ENCODE assay signal across 1 cellular context in the genomic region with DNA sequence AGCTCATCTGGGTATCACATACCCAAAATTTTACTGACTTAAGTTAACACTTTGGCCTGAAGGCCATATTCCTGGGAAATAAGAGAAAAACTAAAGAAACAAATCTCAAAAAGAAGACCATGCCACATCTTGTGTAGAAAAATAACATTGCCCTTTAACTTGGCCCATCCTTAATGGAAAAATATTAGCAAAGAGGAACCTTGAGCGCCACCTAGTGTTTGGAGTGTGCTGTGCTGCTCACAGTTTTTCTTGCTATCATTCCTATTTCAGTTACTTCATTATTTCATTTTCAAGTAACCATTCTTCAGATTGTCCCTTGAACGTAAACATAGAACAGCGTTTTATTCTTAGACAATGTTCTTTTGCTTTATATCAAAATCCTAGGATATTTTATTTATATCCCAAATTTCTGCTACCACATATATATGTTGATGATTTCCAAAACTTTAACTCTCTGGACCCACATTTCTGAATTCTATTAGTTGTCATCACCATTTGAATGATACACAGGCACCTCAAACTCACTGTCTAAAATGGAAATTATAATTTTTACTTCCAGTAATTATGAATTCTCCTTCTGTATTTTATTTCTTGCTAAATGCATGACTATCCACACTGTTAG.
TF ChIP-seq lines count a peak whose summit lies in the region.

No MANE protein-coding gene starts in this region.

TF ChIP-seq in endothelial cell of umbilical vein, 7 proteins besides CTCF, POLR2A, EP300 and RAD21:
- TF ChIP-seq MYC (IDR thresholded peaks at IDR 0.05; ENCODE audit: low read depth, low read length) (no peak), EZH2 (IDR thresholded peaks at IDR 0.05; ENCODE audit: borderline replicate concordance, low read depth, low read length, severe bottlenecking) (no peak), GATA2 (IDR thresholded peaks at IDR 0.05; ENCODE audit: insufficient read depth, insufficient read length, low read depth, low read length) (no peak), FOS (IDR thresholded peaks at IDR 0.05; ENCODE audit: borderline replicate concordance, insufficient read depth, low read length) (no peak), POLR2AphosphoS5 (IDR thresholded peaks at IDR 0.05; ENCODE audit: insufficient read depth, low read depth, low read length) (no peak), JUN (IDR thresholded peaks at IDR 0.05; ENCODE audit: borderline replicate concordance, insufficient read depth, insufficient read length, low read depth) (no peak)
- TF ChIP-seq, protein P1, sequence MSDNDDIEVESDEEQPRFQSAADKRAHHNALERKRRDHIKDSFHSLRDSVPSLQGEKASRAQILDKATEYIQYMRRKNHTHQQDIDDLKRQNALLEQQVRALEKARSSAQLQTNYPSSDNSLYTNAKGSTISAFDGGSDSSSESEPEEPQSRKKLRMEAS (IDR thresholded peaks at IDR 0.05; ENCODE audit: insufficient read depth, insufficient read length) = no peak
